8 cellular contexts compared by ENCODE assay signal in the genomic region with DNA sequence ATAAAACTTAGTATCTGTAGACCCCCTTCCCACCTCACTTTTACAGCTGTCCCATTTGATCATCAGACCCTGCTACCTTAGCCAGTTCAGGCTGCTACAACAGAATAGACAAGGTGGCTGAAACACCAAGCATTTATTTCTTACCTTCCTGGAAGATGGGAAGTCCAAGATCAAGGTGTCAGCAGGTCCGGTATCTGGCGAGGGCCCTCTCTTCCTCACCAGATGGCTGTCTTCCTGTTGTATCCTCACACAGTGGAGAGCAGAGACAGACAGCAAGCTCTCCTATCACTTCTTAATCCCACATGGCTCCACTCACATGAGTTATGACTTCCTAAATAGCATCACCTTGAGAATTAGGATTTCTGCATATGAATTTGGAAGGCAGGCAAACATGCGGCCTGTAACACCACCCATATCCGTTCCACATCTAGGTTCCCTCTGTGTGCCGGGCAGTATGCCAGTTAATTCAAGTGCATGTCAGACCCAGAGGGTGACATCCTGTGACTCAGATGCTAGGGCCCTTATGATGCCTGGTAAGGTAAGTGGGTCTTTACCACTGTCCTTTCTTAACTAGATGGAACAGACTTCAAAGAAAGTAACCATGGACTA. TPM values are rescaled to one million over a fixed set of nuclear protein-coding genes. Genes with fewer than 3 reads are reported as not detected.
DNase-seq lines count a peak whose midpoint lies in the region; ATAC-seq and TF ChIP-seq lines count a peak whose summit lies in the region.

No MANE protein-coding gene starts in this region.

- TF ChIP-seq POLR2A in esophagus muscularis mucosa (IDR thresholded peaks at IDR 0.05; ENCODE audit: low read depth), result no peak

- H3K4me2 ChIP-seq in smooth muscle cell, result peak overlapping the region; percentile 2

- no peak for TF ChIP-seq EP300 in esophagus muscularis mucosa (IDR thresholded peaks at IDR 0.05)

- WGBS in esophagus muscularis mucosa, result 41% methylated on average over 5 of the region's 5 CpGs
- 69% methylated on average over 5 of the region's 5 CpGs for whole genome bisulfite sequencing in smooth muscle cell (ENCODE audit: low lambda C conversion rate)

- no peaks in the 10 kb centered on the region for H3F3A ChIP-seq in smooth muscle cell (ENCODE audit: low read depth)

- peak overlapping the region; percentile 24 for H2AFZ ChIP-seq in ACC112 (ENCODE audit: low read length, unreplicated experiment)
- H2AFZ ChIP-seq in smooth muscle cell (ENCODE audit: low read depth), result peak overlapping the region; percentile 9

- DNase-seq in HUDEP-2 (lab: John Stamatoyannopoulos, UW; ENCODE audit: unreplicated experiment in 76 of 76) (peak in 67 of 76 experiments; percentile 17 to 89 (median 68)), esophagus muscularis mucosa (ENCODE audit: extremely low spot score) (peak; percentile 81), smooth muscle cell (lab: John Stamatoyannopoulos, UW; ENCODE audit: unreplicated experiment) (no peak), NCI-H1930 (lab: John Stamatoyannopoulos, UW) (no peak), globus pallidus (ENCODE audit: low spot score) (no peak)
- peak; percentile 20 to 32 for DNase-seq in activated CD4-positive, alpha-beta T cell treated with anti-CD3 and anti-CD28 coated beads for 4 hours

- peak overlapping the region; percentile 69 for H3K4me3 ChIP-seq in ACC112 (ENCODE audit: low read depth, low read length)
- H3K4me3 ChIP-seq in esophagus muscularis mucosa, result no peak overlapping the region
- no peak overlapping the region for H3K4me3 ChIP-seq in smooth muscle cell

- H3K27ac ChIP-seq in ACC112 (ENCODE audit: low read depth, low read length), result peak overlapping the region; percentile 93
- peak overlapping the region; percentile 61 to 80 (median 72) for H3K27ac ChIP-seq in esophagus muscularis mucosa (replicated peaks in 1 of 4)
- H3K27ac ChIP-seq in smooth muscle cell (ENCODE audit: low read depth), result peak overlapping the region; percentile 31

- H3K4me1 ChIP-seq in ACC112 (ENCODE audit: control insufficient read depth, insufficient read depth, low read length, unreplicated experiment) (peaks cover 39% of the 10 kb centered on the region), esophagus muscularis mucosa (peaks cover 30 to 37% (median 34%) of the 10 kb centered on the region in 4 donors), smooth muscle cell (ENCODE audit: low read depth) (no peaks in the 10 kb centered on the region)

- TF ChIP-seq CTCF in esophagus muscularis mucosa (IDR thresholded peaks at IDR 0.05), result no peak
- no peak for TF ChIP-seq CTCF in smooth muscle cell (IDR thresholded peaks at IDR 0.05; ENCODE audit: borderline replicate concordance, insufficient read depth, poor library complexity, severe bottlenecking)

- H3K9me3 ChIP-seq in esophagus muscularis mucosa, result no peaks in the 10 kb centered on the region
- H3K9me3 ChIP-seq in smooth muscle cell (replicated peaks; ENCODE audit: low read depth), result no peaks in the 10 kb centered on the region

- H3K36me3 ChIP-seq in ACC112 (ENCODE audit: insufficient read depth, low read length) (no peaks in the 10 kb centered on the region), esophagus muscularis mucosa (no peaks in the 10 kb centered on the region), smooth muscle cell (ENCODE audit: low read depth) (no peaks in the 10 kb centered on the region)

- no peak overlapping the region for H3K9ac ChIP-seq in smooth muscle cell (ENCODE audit: low read depth)

- H3K79me2 ChIP-seq in ACC112 (ENCODE audit: control insufficient read depth, insufficient read depth, low read length, unreplicated experiment) (no peaks in the 10 kb centered on the region), smooth muscle cell (ENCODE audit: low read depth) (no peaks in the 10 kb centered on the region)

- H3K27me3 ChIP-seq in ACC112 (ENCODE audit: insufficient read depth, low read length) (no peaks in the 10 kb centered on the region), esophagus muscularis mucosa (no peaks in the 10 kb centered on the region), smooth muscle cell (ENCODE audit: low read depth) (peaks cover 6% of the 10 kb centered on the region)

- no peak for ATAC-seq in GM18511 (IDR thresholded peaks at IDR 0.05; ENCODE audit: unreplicated experiment)

- no peaks in the 10 kb centered on the region for H4K20me1 ChIP-seq in smooth muscle cell (ENCODE audit: low read depth)

- intact Hi-C loops in esophagus muscularis mucosa (cut with DNase I), result no loop called here

RNA-seq across cellular contexts. Expression of gene RAET1E, which starts 2.1 kb away (rescaled TPM):
- total RNA-seq in esophagus muscularis mucosa (under 1 TPM in 1 of 4 donors, not detected in 3; 0.29 TPM), smooth muscle cell (not detected in 2 replicates)
- polyA plus RNA-seq in smooth muscle cell, result not detected in 2 replicates

RNA-seq across cellular contexts. Expression of gene RAET1G, which starts 27.1 kb away (rescaled TPM):
- under 1 TPM in 2 of 4 donors, not detected in 2; 0.29 to 0.32 TPM for total RNA-seq in esophagus muscularis mucosa
- total RNA-seq in smooth muscle cell, result 0.31 and 2.4 TPM in 2 replicates
- 0.84 and 1.7 TPM in 2 replicates for polyA plus RNA-seq in smooth muscle cell

RNA-seq across cellular contexts. Expression of gene LRP11, which starts 31.6 kb away (rescaled TPM):
- total RNA-seq in esophagus muscularis mucosa (10 to 100 TPM; 15.0 to 29.1 (median 24.0) TPM), smooth muscle cell (69.5 and 85.5 TPM in 2 replicates)
- 62.0 and 75.3 TPM in 2 replicates for polyA plus RNA-seq in smooth muscle cell

RNA-seq across cellular contexts. Expression of gene ULBP2, which starts 46.0 kb away (rescaled TPM):
- under 1 TPM in 1 of 4 donors, not detected in 3; 0.39 TPM for total RNA-seq in esophagus muscularis mucosa
- 8.8 and 9.8 TPM in 2 replicates for total RNA-seq in smooth muscle cell
- 9.4 and 11.7 TPM in 2 replicates for polyA plus RNA-seq in smooth muscle cell

Comparison
In these comparisons a context has a peak if more than half of its experiments do, and no peak if none do; other contexts are left out.
1. H3K27ac ChIP-seq: peak in every context shown above with its lines; median percentile 93 in ACC112; 72 in esophagus muscularis mucosa; 31 in smooth muscle cell.
2. DNase-seq: peak in HUDEP-2 (67 of 76), activated CD4-positive, alpha-beta T cell treated with anti-CD3 and anti-CD28 coated beads for 4 hours (2 of 2) and esophagus muscularis mucosa (single experiment); none in smooth muscle cell (single experiment), NCI-H1930 (0 of 2) and globus pallidus (single experiment).